In genomic region chr14:55074662-55075061, GRCh38 we compare ENCODE assay signal across 9 cellular contexts. TPM values are rescaled to one million over a fixed set of nuclear protein-coding genes. Genes with fewer than 3 reads are reported as not detected.
DNase-seq lines count a peak whose midpoint lies in the region; ATAC-seq, FAIRE-seq and TF ChIP-seq lines count a peak whose summit lies in the region.
"Had no signal": no experiment of that assay in that cellular context is flagged by ENCODE, and none has a peak within 500 bp of the region (broad histone marks: within the 10 kb centered on the region; RNA-seq: fewer than 3 reads in every experiment).

No MANE protein-coding gene starts in this region.

- FAIRE-seq in GM12892 (lab: Jason Lieb, UNC), result peak; percentile 92
- FAIRE-seq in urothelium cell line (lab: Jason Lieb, UNC), result no peak
- FAIRE-seq: colon had no signal

- no peak for DNase-seq in GM12892 (ENCODE audit: insufficient read length)
- peak; percentile 35 for DNase-seq in MV-4-11 (lab: John Stamatoyannopoulos, UW)
- peak; percentile 42 for DNase-seq in epithelial cell of esophagus (ENCODE audit: low read depth)
- DNase-seq in iPS-NIHi7 (ENCODE audit: extremely low spot score), result no peak
- no peak for DNase-seq in urothelium cell line (ENCODE audit: low spot score)
- DNase-seq in D341Med (ENCODE audit: low spot score), result no peak
- DNase-seq in epidermal melanocyte (ENCODE audit: insufficient read length, low spot score), result no peak

- TF ChIP-seq CTCF in epithelial cell of esophagus (IDR thresholded peaks at IDR 0.05; ENCODE audit: insufficient read depth, low read depth, low read length, missing control alignments), result no peak

- TF ChIP-seq POLR2A in GM12892 (IDR thresholded peaks at IDR 0.05; ENCODE audit: low read depth, low read length), result no peak; the same call in 1 of the 2 replicates

- peak; percentile 55 for ATAC-seq in GM21447 (IDR thresholded peaks at IDR 0.05; ENCODE audit: unreplicated experiment)

- H3K4me3 ChIP-seq in epithelial cell of esophagus (ENCODE audit: low read length), result no peak overlapping the region

RNA-seq across cellular contexts. Expression of gene MAPK1IP1L, which starts 23.2 kb away (rescaled TPM):
- 54.4 TPM for polyA plus RNA-seq in GM12892 (2012; ENCODE audit: missing spikeins)

RNA-seq across cellular contexts. Expression of gene SOCS4, which starts 47.6 kb away (rescaled TPM):
- polyA plus RNA-seq in GM12892 (2012; ENCODE audit: missing spikeins), result 12.3 TPM

RNA-seq across cellular contexts. Expression of gene WDHD1, which starts 47.8 kb away (rescaled TPM):
- polyA plus RNA-seq in GM12892 (2012; ENCODE audit: missing spikeins), result 21.5 TPM

RNA-seq across cellular contexts. Expression of gene LGALS3, which starts 54.4 kb away (rescaled TPM):
- 48.5 TPM for polyA plus RNA-seq in GM12892 (2012; ENCODE audit: missing spikeins)

Comparison
In these comparisons a context has a peak if more than half of its experiments do, and no peak if none do; other contexts are left out.
1. DNase-seq: peak in MV-4-11 (single experiment) and epithelial cell of esophagus (single experiment); none in GM12892 (single experiment), iPS-NIHi7 (single experiment), urothelium cell line (single experiment), D341Med (single experiment) and epidermal melanocyte (single experiment).